In the genomic region with DNA sequence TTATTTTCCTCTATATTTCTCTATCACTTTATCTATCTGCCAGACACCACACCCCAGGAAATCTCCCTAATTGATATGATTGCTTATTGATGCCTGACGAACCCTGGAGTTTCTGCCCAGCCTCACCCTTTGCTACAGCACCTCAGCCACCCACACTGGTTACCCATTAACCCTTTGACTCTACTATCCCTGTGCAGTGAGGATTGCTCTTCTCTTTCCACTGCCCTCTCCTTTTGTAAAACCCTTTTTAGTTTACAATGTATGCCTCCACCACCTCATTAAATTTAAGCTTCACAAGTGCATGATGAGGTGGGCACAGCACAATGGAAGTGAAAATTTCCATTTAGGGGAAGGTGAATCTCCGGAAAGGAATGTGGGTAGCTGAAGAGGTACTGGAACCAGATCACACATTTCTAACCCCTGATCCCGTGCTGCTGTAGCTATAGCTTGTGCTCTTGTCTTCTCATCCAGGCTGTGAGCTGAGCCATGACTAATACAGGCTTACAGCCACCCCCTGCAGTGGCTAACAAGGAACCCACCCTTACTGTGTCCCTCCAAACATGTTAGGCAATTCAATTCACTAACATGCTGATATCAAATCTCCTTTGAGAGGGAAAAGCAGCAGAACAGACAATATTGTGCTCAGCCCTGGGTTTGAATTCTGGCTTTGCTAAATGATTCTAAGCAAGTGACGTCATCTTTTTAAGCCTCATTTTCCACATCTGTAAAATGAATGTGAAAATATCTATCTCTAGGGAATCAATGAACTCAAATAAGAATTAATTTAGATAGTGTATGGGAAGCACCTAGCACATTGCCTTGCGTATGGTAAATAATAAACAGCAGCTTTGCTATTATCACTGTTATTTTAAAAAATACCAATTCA, we compare ENCODE assay signal across 14 cellular contexts.
DNase-seq lines count a peak whose midpoint lies in the region; ATAC-seq, FAIRE-seq and TF ChIP-seq lines count a peak whose summit lies in the region.
"Had no signal": no experiment of that assay in that cellular context is flagged by ENCODE, and none has a peak within 500 bp of the region (broad histone marks: within the 10 kb centered on the region; RNA-seq: fewer than 3 reads in every experiment).

No MANE protein-coding gene starts in this region.

- no peak overlapping the region for H3K4me3 ChIP-seq in bronchial epithelial cell (ENCODE audit: low read depth, low read length)
- H3K4me3 ChIP-seq in ovary, result no peak overlapping the region

- no peaks in the 10 kb centered on the region for H3K4me1 ChIP-seq in ovary (ENCODE audit: insufficient read depth)

- H3K27me3 ChIP-seq in bronchial epithelial cell (ENCODE audit: control insufficient read depth, insufficient read depth, low read length) (no peaks in the 10 kb centered on the region), ovary (no peaks in the 10 kb centered on the region)

- intact Hi-C loops in ovary (cut with DNase I), result no loop called here

- no peak for ATAC-seq in activated T-cell treated with anti-CD3 and anti-CD28 coated beads, Interleukin-2, amount 50 U/mL, for 72 hours (replicated peaks in 1 of 2)
- no peak for ATAC-seq in GM19397 (IDR thresholded peaks at IDR 0.05; ENCODE audit: unreplicated experiment)

- H3K36me3 ChIP-seq in bronchial epithelial cell (ENCODE audit: control insufficient read depth, insufficient read depth, low read length), result no peaks in the 10 kb centered on the region
- no peaks in the 10 kb centered on the region for H3K36me3 ChIP-seq in ovary

- WGBS in ovary, 3 donors, result 75 to 86% (median 76%) methylated on average over 5 of the region's 5 CpGs

- no peak overlapping the region for H3K27ac ChIP-seq in ovary
- H3K27ac ChIP-seq: KMS-11 had no signal

- no peak for TF ChIP-seq EP300 in ovary (IDR thresholded peaks at IDR 0.05)

- DNase-seq in EL (peak; percentile 91), LHCN-M2 (ENCODE audit: low read depth) (peak; percentile 79), bronchial epithelial cell (ENCODE audit: low read depth) (peak; percentile 75), myocyte (ENCODE audit: low read depth) (peak; percentile 25), ovary (no peak), dermis blood vessel endothelial cell (no peak)
- DNase-seq in activated T-cell treated with anti-CD3 and anti-CD28 coated beads, Interleukin-2, amount 50 U/mL, for 72 hours, result no peak
- DNase-seq: Calu3, kidney, NCI-H446 had no signal

- H3K4me3 Mint-ChIP-seq in activated T-cell treated with anti-CD3 and anti-CD28 coated beads, Interleukin-2, amount 50 U/mL, for 72 hours, result no peak overlapping the region
- H3K4me3 Mint-ChIP-seq: activated naive CD8-positive, alpha-beta T cell; stimulated activated naive CD8-positive, alpha-beta T cell treated with anti-CD3 and anti-CD28 coated beads, Interleukin-15, Interleukin-2, amounts not matched to agents 100 ng/mL and 50 ng/mL, for 24 hours had no signal

- peak; percentile 52 for FAIRE-seq in bronchial epithelial cell (lab: Jason Lieb, UNC)
- FAIRE-seq: kidney had no signal

- peaks cover 2 to 6% of the 10 kb centered on the region in 2 donors for H3K9me3 Mint-ChIP-seq in activated T-cell treated with anti-CD3 and anti-CD28 coated beads, Interleukin-2, amount 50 U/mL, for 72 hours
- H3K9me3 Mint-ChIP-seq: stimulated activated naive CD8-positive, alpha-beta T cell treated with anti-CD3 and anti-CD28 coated beads, Interleukin-15, Interleukin-2, amounts not matched to agents 100 ng/mL and 50 ng/mL, for 24 hours had no signal

- TF ChIP-seq POLR2A in ovary (IDR thresholded peaks at IDR 0.05), result no peak

- H3K27me3 Mint-ChIP-seq in activated T-cell treated with anti-CD3 and anti-CD28 coated beads, Interleukin-2, amount 50 U/mL, for 72 hours (ENCODE audit: low read depth), result no peaks in the 10 kb centered on the region
- H3K27me3 Mint-ChIP-seq: activated naive CD8-positive, alpha-beta T cell; stimulated activated naive CD8-positive, alpha-beta T cell treated with anti-CD3 and anti-CD28 coated beads, Interleukin-15, Interleukin-2, amounts not matched to agents 100 ng/mL and 50 ng/mL, for 24 hours had no signal

- H3K27ac Mint-ChIP-seq in activated T-cell treated with anti-CD3 and anti-CD28 coated beads, Interleukin-2, amount 50 U/mL, for 72 hours, result no peak overlapping the region
- H3K27ac Mint-ChIP-seq: activated naive CD8-positive, alpha-beta T cell; stimulated activated naive CD8-positive, alpha-beta T cell treated with anti-CD3 and anti-CD28 coated beads, Interleukin-15, Interleukin-2, amounts not matched to agents 100 ng/mL and 50 ng/mL, for 24 hours had no signal

- H3K36me3 Mint-ChIP-seq in activated T-cell treated with anti-CD3 and anti-CD28 coated beads, Interleukin-2, amount 50 U/mL, for 72 hours (ENCODE audit: insufficient read depth in 2 of 2), result no peaks in the 10 kb centered on the region

- no peaks in the 10 kb centered on the region for H3K4me1 Mint-ChIP-seq in activated T-cell treated with anti-CD3 and anti-CD28 coated beads, Interleukin-2, amount 50 U/mL, for 72 hours (ENCODE audit: low read depth)

- H3K9me3 ChIP-seq in ovary, result no peaks in the 10 kb centered on the region

- TF ChIP-seq CTCF in bronchial epithelial cell (IDR thresholded peaks at IDR 0.05; ENCODE audit: insufficient read depth, low read length, severe bottlenecking) (no peak), ovary (IDR thresholded peaks at IDR 0.05) (no peak)

Comparison
In these comparisons a context has a peak if more than half of its experiments do, and no peak if none do; other contexts are left out.
1. DNase-seq: peak in EL (single experiment), LHCN-M2 (single experiment), bronchial epithelial cell (single experiment) and myocyte (single experiment); none in ovary (0 of 5), dermis blood vessel endothelial cell (single experiment) and activated T-cell treated with anti-CD3 and anti-CD28 coated beads, Interleukin-2, amount 50 U/mL, for 72 hours (0 of 2).